ENCODE assay signal across 9 cellular contexts in genomic region chr3:193620650-193621049, GRCh38. TPM values are rescaled to one million over a fixed set of nuclear protein-coding genes. Genes with fewer than 3 reads are reported as not detected.
DNase-seq lines count a peak whose midpoint lies in the region; ATAC-seq and TF ChIP-seq lines count a peak whose summit lies in the region.
"Had no signal": no experiment of that assay in that cellular context is flagged by ENCODE, and none has a peak within 500 bp of the region (broad histone marks: within the 10 kb centered on the region; RNA-seq: fewer than 3 reads in every experiment).

No MANE protein-coding gene starts in this region.

- H4K20me1 ChIP-seq in PC-9 (ENCODE audit: insufficient read depth), result no peaks in the 10 kb centered on the region; the same call in 1 of the 2 replicates

- peaks cover 45% of the 10 kb centered on the region for H3K36me3 ChIP-seq in PC-9 (ENCODE audit: low read depth)

- DNase-seq in hepatic stellate cell (ENCODE audit: low spot score) (peak; percentile 3), RWPE1 (ENCODE audit: low spot score) (no peak), PC-9 (no peak), Right ventricle myocardium inferior (ENCODE audit: missing footprints) (no peak)
- no peak for DNase-seq in activated CD4-positive, alpha-beta T cell treated with anti-CD3 and anti-CD28 coated beads for 48 hours

- H3K9me3 ChIP-seq in PC-9 (ENCODE audit: insufficient read depth, low read depth), result no peaks in the 10 kb centered on the region

- no peaks in the 10 kb centered on the region for H3K79me2 ChIP-seq in PC-9 (ENCODE audit: low read depth)

- peaks cover 3% of the 10 kb centered on the region; the same call in 1 of the 2 replicates for H3K9me2 ChIP-seq in PC-9 (ENCODE audit: insufficient read depth)

- H3K27me3 ChIP-seq in PC-9 (ENCODE audit: insufficient read depth, low read depth), result no peaks in the 10 kb centered on the region

- peaks cover 6% of the 10 kb centered on the region; the same call in 1 of the 2 replicates for H3F3A ChIP-seq in PC-9 (ENCODE audit: insufficient read depth, low read depth)

- POLR2A ChIA-PET in RWPE1 (lab: Yijun Ruan, JAX; ENCODE audit: low non-redundant PET), result no interaction called here
- POLR2A ChIA-PET in PC-9 (lab: Charles Lee; ENCODE audit: unreplicated experiment), result no interaction called here

- no peak overlapping the region for H2AFZ ChIP-seq in PC-9
- H2AFZ ChIP-seq: GM23338 had no signal

- intact Hi-C loops in PC-9 (cut with micrococcal nuclease; ENCODE audit: unreplicated experiment) (no loop called here), Right ventricle myocardium inferior (cut with DNase I) (no loop called here)

- H3K27ac ChIP-seq in RWPE1 (no peak overlapping the region), PC-9 (no peak overlapping the region)

- H3K4me3 ChIP-seq in PC-9, result no peak overlapping the region
- H3K4me3 ChIP-seq: GM23338 had no signal

- no peak overlapping the region for H3K4me2 ChIP-seq in PC-9
- H3K4me2 ChIP-seq: GM23338 had no signal

- TF ChIP-seq CTCF in RWPE1 (conservative IDR thresholded peaks at IDR 0.05; ENCODE audit: low read depth) (no peak), PC-9 (conservative IDR thresholded peaks at IDR 0.05) (no peak)

- ATAC-seq in GM18520 (IDR thresholded peaks at IDR 0.05; ENCODE audit: unreplicated experiment) (peak; percentile 92), GM21737 (IDR thresholded peaks at IDR 0.05; ENCODE audit: unreplicated experiment) (peak; percentile 75), HG03565 (IDR thresholded peaks at IDR 0.05; ENCODE audit: unreplicated experiment) (peak; percentile 88), Right ventricle myocardium inferior (no peak)
- ATAC-seq: GM23338 had no signal

- CTCF ChIA-PET in RWPE1 (lab: Yijun Ruan, JAX) (no interaction called here), PC-9 (lab: Charles Lee) (interaction anchor here (0.5 kb wide), 1 partner anchor 521 kb away, joined by 5 read pairs; no protein-coding TSS in a partner anchor)

- BruUV-seq in PC-9 (replicated peaks; lab: Mats Ljungman, UMichigan), result no TSS peak

- H3K4me1 ChIP-seq in PC-9 (replicated peaks; ENCODE audit: insufficient read depth), result no peaks in the 10 kb centered on the region

RNA-seq across cellular contexts. Expression of gene OPA1, which starts 27.6 kb away (rescaled TPM):
- 105 and 120 TPM in 2 replicates for total RNA-seq in PC-9 (2021)
- 111 TPM for total RNA-seq in Right ventricle myocardium inferior
